In genomic region chr5:91885291-91886265, GRCh38 we compare ENCODE assay signal across 17 cellular contexts.
A peak's percentile ranks its signal among the peaks of the same experiment; 100 is the strongest.
DNase-seq lines count a peak whose midpoint lies in the region; ATAC-seq and TF ChIP-seq lines count a peak whose summit lies in the region.
"Had no signal": no experiment of that assay in that cellular context is flagged by ENCODE, and none has a peak within 500 bp of the region (broad histone marks: within the 10 kb centered on the region; RNA-seq: fewer than 3 reads in every experiment).

No MANE protein-coding gene starts in this region.

- no peak overlapping the region for H3K4me3 Mint-ChIP-seq in mesothelial cell of epicardium
- H3K4me3 Mint-ChIP-seq: IgD-negative memory B cell; stimulated activated naive B cell treated with anti-CD40 and anti-IgM and Interleukin-4, amounts not matched to agents 10 μg/mL and 1 μg/mL and 100 μg/mL, for 72 hours had no signal

- DNase-seq in DMS53 treated with DMSO at 0.1 percent for 48 hours (lab: John Stamatoyannopoulos, UW; ENCODE audit: unreplicated experiment) (peak; percentile 18), NCI-H1105 treated with DMSO at 0.1 percent for 48 hours (lab: John Stamatoyannopoulos, UW) (peak; percentile 56), NCI-H748 treated with DMSO at 0.1 percent for 48 hours (lab: John Stamatoyannopoulos, UW) (peak; percentile 49), mesenchymal stem cell (no peak), mesothelial cell of epicardium (ENCODE audit: low spot score in 2 of 2, unreplicated experiment in 2 of 2) (no peak)
- DNase-seq: central memory CD4-positive, alpha-beta T cell; DND-41; effector CD4-positive, alpha-beta T cell; hippocampal formation; stimulated activated naive B cell treated with anti-CD40 and anti-IgM and Interleukin-4, amounts not matched to agents 10 μg/mL and 1 μg/mL and 100 μg/mL, for 72 hours; T-helper 1 cell; trophoblast cell had no signal

- H3K79me1 ChIP-seq in mesenchymal stem cell (replicated peaks; ENCODE audit: low read length, poor library complexity, severe bottlenecking), result no peaks in the 10 kb centered on the region

- ATAC-seq in HG03095 (IDR thresholded peaks at IDR 0.05; ENCODE audit: unreplicated experiment), result no peak
- ATAC-seq in HG02938 (IDR thresholded peaks at IDR 0.05; ENCODE audit: unreplicated experiment), result no peak
- no peak for ATAC-seq in esophagus mucosa
- ATAC-seq: stimulated activated naive B cell treated with anti-CD40 and anti-IgM and Interleukin-4, amounts not matched to agents 10 μg/mL and 1 μg/mL and 100 μg/mL, for 72 hours had no signal

- H4K91ac ChIP-seq in mesenchymal stem cell (ENCODE audit: low read length), result no peak overlapping the region

- H2BK120ac ChIP-seq in mesenchymal stem cell (ENCODE audit: low read depth, low read length), result no peak overlapping the region

- peaks cover 9% of the 10 kb centered on the region for H3K9me3 Mint-ChIP-seq in mesothelial cell of epicardium

- H2AFZ ChIP-seq in mesenchymal stem cell (ENCODE audit: low read depth, low read length), result no peak overlapping the region

- H2BK12ac ChIP-seq in mesenchymal stem cell (ENCODE audit: low read length in 2 of 2), result no peak overlapping the region

- H3K4me1 Mint-ChIP-seq in mesothelial cell of epicardium, result peaks cover 3% of the 10 kb centered on the region
- H3K4me1 Mint-ChIP-seq: IgD-negative memory B cell; stimulated activated naive B cell treated with anti-CD40 and anti-IgM and Interleukin-4, amounts not matched to agents 10 μg/mL and 1 μg/mL and 100 μg/mL, for 72 hours had no signal

- H3K27me3 Mint-ChIP-seq in mesothelial cell of epicardium (ENCODE audit: low read depth), result no peaks in the 10 kb centered on the region
- H3K27me3 Mint-ChIP-seq: IgD-negative memory B cell; stimulated activated naive B cell treated with anti-CD40 and anti-IgM and Interleukin-4, amounts not matched to agents 10 μg/mL and 1 μg/mL and 100 μg/mL, for 72 hours had no signal

- no peak for TF ChIP-seq CTCF in mesothelial cell of epicardium (IDR thresholded peaks at IDR 0.05; ENCODE audit: unreplicated experiment)

- no peak overlapping the region for H3K9ac ChIP-seq in mesenchymal stem cell (ENCODE audit: low read length)

- no peak overlapping the region for H3K14ac ChIP-seq in mesenchymal stem cell (ENCODE audit: low read length in 2 of 2)

- H4K8ac ChIP-seq in mesenchymal stem cell (ENCODE audit: low read length), result no peak overlapping the region

- no peaks in the 10 kb centered on the region for H3K27me3 ChIP-seq in mesenchymal stem cell (ENCODE audit: control insufficient read depth in 1 of 2, insufficient read depth in 1 of 2, low read length in 2 of 2)

- H3K27ac Mint-ChIP-seq in mesothelial cell of epicardium, result no peak overlapping the region
- H3K27ac Mint-ChIP-seq: activated T-helper 2 cell treated with anti-CD3 and anti-CD28 coated beads, Interferon-gamma antibody, Interleukin-2, Interleukin-4, amounts not matched to agents 10 μg/mL and 5 μg/mL and 100 μg/mL, durations not matched to agents 14 hours and 24 hours and 36 hours; IgD-negative memory B cell; stimulated activated naive B cell treated with anti-CD40 and anti-IgM and Interleukin-4, amounts not matched to agents 10 μg/mL and 1 μg/mL and 100 μg/mL, for 72 hours had no signal

- no peak overlapping the region for H3K4ac ChIP-seq in mesenchymal stem cell (ENCODE audit: low read depth in 1 of 2, low read length in 2 of 2)

- H3K36me3 ChIP-seq in mesenchymal stem cell (ENCODE audit: control insufficient read depth in 1 of 2, insufficient read depth in 2 of 2, low read depth in 1 of 2, low read length in 2 of 2), result no peaks in the 10 kb centered on the region

- H2BK15ac ChIP-seq in mesenchymal stem cell (ENCODE audit: low read depth, poor library complexity, severe bottlenecking), result no peak overlapping the region

- no peak overlapping the region for H3K4me2 ChIP-seq in mesenchymal stem cell (ENCODE audit: low read length, poor library complexity, severe bottlenecking)

- no peaks in the 10 kb centered on the region for H3K4me1 ChIP-seq in mesenchymal stem cell (ENCODE audit: control insufficient read depth, insufficient read depth, low read depth, low read length)

- H3K4me3 ChIP-seq in mesenchymal stem cell (ENCODE audit: insufficient read depth in 1 of 2, low read depth in 1 of 2, low read length in 2 of 2), result no peak overlapping the region

- H3K36me3 Mint-ChIP-seq in mesothelial cell of epicardium, result no peaks in the 10 kb centered on the region
- H3K36me3 Mint-ChIP-seq: IgD-negative memory B cell; stimulated activated naive B cell treated with anti-CD40 and anti-IgM and Interleukin-4, amounts not matched to agents 10 μg/mL and 1 μg/mL and 100 μg/mL, for 72 hours had no signal

- no peak overlapping the region for H2AK5ac ChIP-seq in mesenchymal stem cell (ENCODE audit: low read length, severe bottlenecking)

- no peak overlapping the region for H3K23ac ChIP-seq in mesenchymal stem cell (ENCODE audit: low read length in 2 of 2)

- H3K18ac ChIP-seq in mesenchymal stem cell (ENCODE audit: low read depth in 1 of 2, low read length in 2 of 2), result no peak overlapping the region

- H3K9me3 ChIP-seq in mesenchymal stem cell (ENCODE audit: control insufficient read depth, low read length), result no peaks in the 10 kb centered on the region

- peak overlapping the region; percentile 41 for H3K27ac ChIP-seq in mesenchymal stem cell (ENCODE audit: low read length, poor library complexity, severe bottlenecking)

- H2BK5ac ChIP-seq in mesenchymal stem cell (ENCODE audit: low read depth, low read length, poor library complexity, severe bottlenecking), result no peak overlapping the region

- WGBS in mesenchymal stem cell, result 77% methylated on average over 6 of the region's 8 CpGs

Comparison
In these comparisons a context has a peak if more than half of its experiments do, and no peak if none do; other contexts are left out.
1. DNase-seq: peak in DMS53 treated with DMSO at 0.1 percent for 48 hours (single experiment), NCI-H1105 treated with DMSO at 0.1 percent for 48 hours (single experiment) and NCI-H748 treated with DMSO at 0.1 percent for 48 hours (single experiment); none in mesenchymal stem cell (single experiment) and mesothelial cell of epicardium (0 of 2).